ENCODE assay signal across 7 cellular contexts in the genomic region with DNA sequence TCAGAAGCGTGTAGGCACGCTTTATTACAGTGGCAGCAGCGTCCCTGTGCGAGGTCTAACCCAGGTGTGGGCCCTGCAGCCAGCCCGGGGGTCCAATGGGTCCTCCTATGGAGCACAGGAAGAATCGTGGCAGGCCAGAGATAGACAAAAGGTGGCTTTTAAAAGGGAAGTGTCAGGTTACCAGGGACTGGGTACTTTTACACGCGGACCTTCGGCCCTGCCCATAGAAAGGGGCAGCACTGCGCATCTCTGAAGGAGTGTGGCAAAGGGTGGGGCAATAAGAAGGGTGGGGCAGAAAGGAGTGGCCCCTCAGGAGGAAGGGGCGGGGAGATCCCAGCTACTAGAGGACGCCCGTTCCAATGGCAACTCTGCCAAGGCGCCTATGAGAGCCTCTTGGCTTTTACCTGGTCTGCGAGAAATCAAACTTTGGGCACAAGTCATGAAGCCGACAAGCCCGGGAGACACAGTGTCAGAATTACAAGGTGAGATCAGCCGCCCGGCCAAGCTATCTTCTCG.
DNase-seq lines count a peak whose midpoint lies in the region; ATAC-seq, FAIRE-seq and TF ChIP-seq lines count a peak whose summit lies in the region.

No MANE protein-coding gene starts in this region.

- no peak for TF ChIP-seq POLR2A in GM12891 (IDR thresholded peaks at IDR 0.05; ENCODE audit: low read depth, low read length)

- H3K27ac ChIP-seq in ascending aorta (peak overlapping the region; percentile 86 to 89), skin epidermis (peak overlapping the region; percentile 42 to 94 (median 88))

- FAIRE-seq in GM12891 (lab: Jason Lieb, UNC): peak; percentile 51

- H3K4me3 ChIP-seq in ascending aorta: peak overlapping the region; percentile 87 to 88
- peak overlapping the region; percentile 60 to 91 (median 80) for H3K4me3 ChIP-seq in skin epidermis

- intact Hi-C loops in ascending aorta (cut with DNase I): no loop called here

- peak; percentile 62 for ATAC-seq in HG02623 (IDR thresholded peaks at IDR 0.05; ENCODE audit: unreplicated experiment)

- H3K4me1 ChIP-seq in ascending aorta: peaks cover 5 to 12% of the 10 kb centered on the region in 2 donors

- peaks cover 0 to 2% of the 10 kb centered on the region in 2 donors for H3K9me3 ChIP-seq in ascending aorta

- peaks cover 0 to under 1% of the 10 kb centered on the region in 2 donors for H3K36me3 ChIP-seq in ascending aorta

- no peaks in the 10 kb centered on the region for H3K27me3 ChIP-seq in ascending aorta

- no peak for TF ChIP-seq CTCF in ascending aorta (IDR thresholded peaks at IDR 0.05)

- DNase-seq in GM12891 (ENCODE audit: insufficient read length, low spot score) (peak; percentile 32), NCI-H1048 (lab: John Stamatoyannopoulos, UW) (peak; percentile 48), SKM-1 treated with dmso at 0.1 percent for 144 hours (lab: John Stamatoyannopoulos, UW; ENCODE audit: unreplicated experiment) (peak; percentile 91), ascending aorta (ENCODE audit: low spot score in 2 of 2) (peak; percentile 19 to 84), iPS DF 19.7 (ENCODE audit: low read depth, low spot score) (peak; percentile 70)

TF ChIP-seq in GM12891, 5 proteins besides CTCF, POLR2A, EP300 and RAD21:
- TF ChIP-seq SPI1 (IDR thresholded peaks at IDR 0.05; ENCODE audit: low read depth, low read length): no peak
- no peak; the same call in 1 of the 2 replicates for TF ChIP-seq TAF1 (IDR thresholded peaks at IDR 0.05; ENCODE audit: low read depth, low read length)
- TF ChIP-seq POLR2AphosphoS5 (IDR thresholded peaks at IDR 0.05; ENCODE audit: low read depth, low read length): no peak

Comparison
In these comparisons a context has a peak if more than half of its experiments do, and no peak if none do; other contexts are left out.
1. Peak in every context shown above with its lines: DNase-seq, ATAC-seq, H3K4me3 ChIP-seq and H3K27ac ChIP-seq.
2. DNase-seq: peak in every context shown above with its lines; median percentile 91 in SKM-1 treated with dmso at 0.1 percent for 144 hours; 70 in iPS DF 19.7; 52 in ascending aorta; 48 in NCI-H1048; 32 in GM12891.